8 cellular contexts compared by ENCODE assay signal in genomic region chr10:89217057-89217990, GRCh38. TPM values are rescaled to one million over a fixed set of nuclear protein-coding genes. Genes with fewer than 3 reads are reported as not detected.
DNase-seq lines count a peak whose midpoint lies in the region; ATAC-seq, FAIRE-seq and TF ChIP-seq lines count a peak whose summit lies in the region.

No MANE protein-coding gene starts in this region.

- no peak for ATAC-seq in HG02973 (IDR thresholded peaks at IDR 0.05; ENCODE audit: unreplicated experiment)

- POLR2A ChIA-PET in AG04450 (lab: Yijun Ruan, JAX): no interaction called here

- TF ChIP-seq CTCF in AG04450 (IDR thresholded peaks at IDR 0.05; ENCODE audit: low read depth, low read length) (peak; percentile 67), epithelial cell of proximal tubule (conservative IDR thresholded peaks at IDR 0.05; ENCODE audit: low read depth, low read length) (peak; percentile 76), nephron progenitor cell (IDR thresholded peaks at IDR 0.05) (peak; percentile 79)

- CTCF ChIA-PET in AG04450 (lab: Charles Lee): interaction anchor here (0.6 to 5.2 kb wide), 67 partner anchors 8 to 652 kb away, joined by 3 to 83 read pairs (median 5); partner anchors contain the start of genes CH25H, FAS, IFIT1 and IFIT5

- H3K27me3 ChIP-seq in AG04450 (ENCODE audit: control insufficient read depth, insufficient read depth, low read length): no peaks in the 10 kb centered on the region

- TF ChIP-seq POLR2A in H54 (IDR thresholded peaks at IDR 0.05; ENCODE audit: low read depth, low read length): no peak

- no peak overlapping the region for H3K4me3 Mint-ChIP-seq in nephron progenitor cell

- no peaks in the 10 kb centered on the region for H3K9me3 ChIP-seq in AG04450 (ENCODE audit: control insufficient read depth, insufficient read depth, low read length)

- DNase-seq in AG04450 (ENCODE audit: low read depth, low spot score) (peak; percentile 38), H54 (ENCODE audit: insufficient read length, low spot score) (peak; percentile 23), NOMO-1 treated with DMSO at 0.1 percent for 48 hours (lab: John Stamatoyannopoulos, UW; ENCODE audit: unreplicated experiment) (peak; percentile 45), epithelial cell of proximal tubule (ENCODE audit: low read depth) (no peak), nephron progenitor cell (peak; percentile 55), superior temporal gyrus (ENCODE audit: extremely low spot score) (peak; percentile 98)
- peak; percentile 78 for DNase-seq in activated CD8-positive, alpha-beta memory T cell treated with anti-CD3 and anti-CD28 coated beads, Interleukin-2, amount 50 U/mL, for 48 hours

- no peaks in the 10 kb centered on the region for H3K9me3 Mint-ChIP-seq in nephron progenitor cell

- no peak overlapping the region for H3K27ac Mint-ChIP-seq in nephron progenitor cell

- peak; percentile 94 for FAIRE-seq in H54 (lab: Jason Lieb, UNC)

- no peaks in the 10 kb centered on the region for H3K36me3 Mint-ChIP-seq in nephron progenitor cell (ENCODE audit: low read depth)

- peaks cover 2% of the 10 kb centered on the region for H3K27me3 Mint-ChIP-seq in nephron progenitor cell (ENCODE audit: low read depth, poor library complexity)

- H3K4me3 ChIP-seq in AG04450 (ENCODE audit: low read depth, low read length) (no peak overlapping the region), epithelial cell of proximal tubule (ENCODE audit: low read depth, low read length) (no peak overlapping the region)

- H3K27ac ChIP-seq in AG04450 (ENCODE audit: low read depth, low read length): no peak overlapping the region

- H3K4me1 Mint-ChIP-seq in nephron progenitor cell: no peaks in the 10 kb centered on the region

RNA-seq across cellular contexts. Expression of gene CH25H, which starts 10.2 kb away (rescaled TPM):
- 0.71 and 1.1 TPM in 2 replicates for polyA plus RNA-seq in AG04450 (2011; rRNA removed)
- 1.2 and 2.9 TPM in 2 replicates for polyA minus RNA-seq in AG04450 (2011; rRNA and poly(A)+ RNA removed)
- total RNA-seq in epithelial cell of proximal tubule: 1.1 TPM in 1 of 2 replicates, not detected in the other

RNA-seq across cellular contexts. Expression of gene LIPA, which starts 34.3 kb away (rescaled TPM):
- 48.8 and 51.6 TPM in 2 replicates for polyA plus RNA-seq in AG04450 (2011; rRNA removed)
- 17.6 and 26.0 TPM in 2 replicates for polyA minus RNA-seq in AG04450 (2011; rRNA and poly(A)+ RNA removed)
- total RNA-seq in epithelial cell of proximal tubule: 16.5 and 40.8 TPM in 2 replicates
